ENCODE assay signal across 12 cellular contexts in the genomic region with DNA sequence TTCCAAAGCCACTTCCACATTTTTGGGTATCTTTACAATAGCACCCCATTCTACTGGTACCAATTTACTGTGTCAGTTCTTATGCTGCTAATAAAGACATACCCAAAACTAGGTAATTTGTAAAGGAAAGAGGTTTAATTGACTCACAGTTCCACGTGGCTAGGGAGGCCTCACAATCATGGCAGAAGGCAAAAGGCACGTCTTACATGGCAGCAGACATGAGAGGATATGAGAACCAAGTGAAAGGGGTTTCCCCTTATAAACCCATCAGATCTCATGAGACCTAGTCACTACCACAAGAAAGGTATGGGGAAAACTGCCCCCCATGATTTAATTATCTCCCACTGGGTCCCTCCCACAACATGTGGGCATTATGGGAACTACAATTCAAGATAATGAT. TPM values are rescaled to one million over a fixed set of nuclear protein-coding genes. Genes with fewer than 3 reads are reported as not detected.
A peak's percentile ranks its signal among the peaks of the same experiment; 100 is the strongest.
DNase-seq lines count a peak whose midpoint lies in the region; ATAC-seq, FAIRE-seq and TF ChIP-seq lines count a peak whose summit lies in the region.
"Not testable (repeated sequence)": the region's sequence is repeated elsewhere in the genome, so short reads cannot be mapped to it uniquely, and the experiment has no call there.
"Had no signal": no experiment of that assay in that cellular context is flagged by ENCODE, and none has a peak within 500 bp of the region (broad histone marks: within the 10 kb centered on the region; RNA-seq: fewer than 3 reads in every experiment).

No MANE protein-coding gene starts in this region.

- not testable (repeated sequence) for H2AFZ ChIP-seq in GM12878 (ENCODE audit: control insufficient read depth, low read depth, low read length)

- peaks cover 20% of the 10 kb centered on the region for H3K36me3 Mint-ChIP-seq in activated T-helper 17 cell treated with anti-CD3 and anti-CD28 coated beads, Interleukin-2, amount 50 U/mL, for 72 hours (ENCODE audit: low read depth)
- H3K36me3 Mint-ChIP-seq in activated naive CD8-positive, alpha-beta T cell = not testable (repeated sequence)

- WGBS in GM12878 (ENCODE audit: insufficient coverage, insufficient replicate concordance, low lambda C conversion rate, missing lambda C conversion rate) = 0% methylated on average over 2 of the region's 2 CpGs

- not testable (repeated sequence) for BruUV-seq in GM12878 (replicated peaks; lab: Mats Ljungman, UMichigan)

- not testable (repeated sequence) for H3K36me3 ChIP-seq in GM12878 (ENCODE audit: control insufficient read depth in 2 of 2, insufficient read depth in 2 of 2, low read length in 1 of 2)

- not testable (repeated sequence) for DNase-seq in GM12864 (ENCODE audit: low read depth); GM12878 (ENCODE audit: low read depth, low spot score)
- peak; percentile 37 for DNase-seq in activated CD4-positive, alpha-beta T cell treated with anti-CD3 and anti-CD28 coated beads for 48 hours
- DNase-seq in stimulated activated CD4-positive, alpha-beta T cell treated with anti-CD3 and anti-CD28 coated beads, Interleukin-1b, Interleukin-23, amount 100 ng/mL, for 48 hours = peak; percentile 33
- peak; percentile 38 for DNase-seq in stimulated activated naive CD8-positive, alpha-beta T cell treated with anti-CD3 and anti-CD28 coated beads, Interleukin-15, Interleukin-2, amounts not matched to agents 100 U/mL and 50 U/mL, for 24 hours

- H3K9me3 ChIP-seq in GM12878 (replicated peaks; ENCODE audit: control insufficient read depth, insufficient read depth, low read length) = peaks cover 18% of the 10 kb centered on the region

- not testable (repeated sequence) for H3K9ac ChIP-seq in GM12878 (ENCODE audit: control insufficient read depth, insufficient read depth, low read length)

- not testable (repeated sequence) for H3K4me1 ChIP-seq in GM12878 (ENCODE audit: control insufficient read depth, insufficient read depth, low read length)

- POLR2A ChIA-PET in GM12878 (lab: Charles Lee) = not testable (repeated sequence)

- H3K79me2 ChIP-seq in GM12878 (ENCODE audit: control insufficient read depth, insufficient read depth, low read length) = not testable (repeated sequence)

- FAIRE-seq in GM12878 (lab: Jason Lieb, UNC) = not testable (repeated sequence)

- not testable (repeated sequence) for H3K27ac ChIP-seq in GM12878 (ENCODE audit: control insufficient read depth, insufficient read depth)

- H3K4me3 ChIP-seq in GM12864 (ENCODE audit: low read depth, low read length); GM12878: not testable (repeated sequence)

- H3K4me1 Mint-ChIP-seq in activated T-helper 17 cell treated with anti-CD3 and anti-CD28 coated beads, Interleukin-2, amount 50 U/mL, for 72 hours = peaks cover 17% of the 10 kb centered on the region
- peaks cover 21% of the 10 kb centered on the region for H3K4me1 Mint-ChIP-seq in activated naive CD8-positive, alpha-beta T cell (ENCODE audit: low read depth)

- not testable (repeated sequence) for H3K27me3 ChIP-seq in GM12878 (replicated peaks in 1 of 2; ENCODE audit: control insufficient read depth in 2 of 2, insufficient read depth in 2 of 2, low read length in 1 of 2)

- H4K20me1 ChIP-seq in GM12878 (ENCODE audit: control insufficient read depth, insufficient read depth) = not testable (repeated sequence)

- peak overlapping the region; percentile 85 for H3K27ac Mint-ChIP-seq in activated T-helper 17 cell treated with anti-CD3 and anti-CD28 coated beads, Interleukin-2, amount 50 U/mL, for 72 hours
- peak overlapping the region; percentile 11 for H3K27ac Mint-ChIP-seq in activated naive CD8-positive, alpha-beta T cell

- H3K9me3 Mint-ChIP-seq in activated T-helper 17 cell treated with anti-CD3 and anti-CD28 coated beads, Interleukin-2, amount 50 U/mL, for 72 hours; activated naive CD8-positive, alpha-beta T cell (ENCODE audit: low read depth): not testable (repeated sequence)

- RAD21 ChIA-PET in GM12878 (lab: Charles Lee; ENCODE audit: unreplicated experiment) = interaction anchor here (1.2 kb wide), 1 partner anchor 114 kb away, joined by 4 read pairs; no protein-coding TSS in a partner anchor

- peak; percentile 29 for ATAC-seq in activated T-helper 17 cell treated with anti-CD3 and anti-CD28 coated beads, Interleukin-2, amount 50 U/mL, for 72 hours (replicated peaks)
- ATAC-seq in GM12878; stimulated activated naive CD8-positive, alpha-beta T cell treated with anti-CD3 and anti-CD28 coated beads, Interleukin-15, Interleukin-2, amounts not matched to agents 100 U/mL and 50 U/mL, for 24 hours: not testable (repeated sequence)

- H3K27me3 Mint-ChIP-seq in activated T-helper 17 cell treated with anti-CD3 and anti-CD28 coated beads, Interleukin-2, amount 50 U/mL, for 72 hours; activated naive CD8-positive, alpha-beta T cell: not testable (repeated sequence)

- intact Hi-C loops in GM12878 (cut with micrococcal nuclease; ENCODE audit: unreplicated experiment) = not testable (repeated sequence)

- TF ChIP-seq EP300 in GM12878 (IDR thresholded peaks at IDR 0.05; ENCODE audit: borderline replicate concordance in 1 of 2, control insufficient read depth in 1 of 2, low read depth in 2 of 2, low read length in 2 of 2) = not testable (repeated sequence)

- not testable (repeated sequence) for H3K4me2 ChIP-seq in GM12878 (ENCODE audit: control insufficient read depth, insufficient read depth)

- TF ChIP-seq RAD21 in GM12878 (IDR thresholded peaks at IDR 0.05; ENCODE audit: insufficient read depth, low read depth, low read length) = not testable (repeated sequence)

- TF ChIP-seq CTCF in GM12864 (IDR thresholded peaks at IDR 0.05; ENCODE audit: low read depth, low read length, missing control alignments) = peak; percentile 1
- not testable (repeated sequence) for TF ChIP-seq CTCF in GM12878 (IDR thresholded peaks at IDR 0.05 in 2 of 3, conservative IDR thresholded peaks at IDR 0.05 in 1 of 3; ENCODE audit: control insufficient read depth in 2 of 3, extremely low read depth in 1 of 3, insufficient read depth in 1 of 3, low read depth in 3 of 3, low read length in 3 of 3)

- in situ Hi-C loops in GM12878 (cut with MboI) = not testable (repeated sequence)

- CTCF ChIA-PET in GM12878 (lab: Yijun Ruan, JAX) = interaction anchor here (1.9 kb wide), 2 partner anchors 38 to 114 kb away, joined by 7 to 13 read pairs; no protein-coding TSS in a partner anchor

- SMC1A ChIA-PET in GM12878 (lab: Charles Lee; ENCODE audit: uncharacterized antibody, unreplicated experiment) = interaction anchor here (1.3 to 1.9 kb wide), 2 partner anchors 47 to 114 kb away, joined by 6 to 11 read pairs; partner anchors contain the start of gene IFIT2

- TF ChIP-seq POLR2A in GM12878 (IDR thresholded peaks at IDR 0.05; ENCODE audit: low read depth, low read length) = not testable (repeated sequence)

- H3K4me3 Mint-ChIP-seq in activated T-helper 17 cell treated with anti-CD3 and anti-CD28 coated beads, Interleukin-2, amount 50 U/mL, for 72 hours = peak overlapping the region; percentile 67
- peak overlapping the region; percentile 35 for H3K4me3 Mint-ChIP-seq in activated naive CD8-positive, alpha-beta T cell

RNA-seq across cellular contexts. Expression of gene LIPA, which starts 3.5 kb away (rescaled TPM):
- total RNA-seq in activated T-helper 17 cell treated with anti-CD3 and anti-CD28 coated beads, Interleukin-2, amount 50 U/mL, for 72 hours = 10 to 100 TPM; 26.4 to 68.5 TPM
- 17.4 and 21.2 TPM in 2 replicates for total RNA-seq in GM12878 (2013; cell fraction: nucleolus; rRNA removed)
- total RNA-seq in GM12878 (2014; rRNA removed) (33.0 and 44.9 TPM in 2 replicates), GM12878 (2014; rRNA removed; fragmentation: Illumina TruSeq; extraction: Trizol) (34.0 and 36.1 TPM in 2 replicates), GM12878 (2021) (32.3 and 33.8 TPM in 2 replicates)
- 23.6 TPM for polyA plus RNA-seq in GM12878 (2011; ENCODE audit: low read depth)
- polyA plus RNA-seq in GM12878 (2011; rRNA removed) (43.0 and 59.4 TPM in 2 replicates), GM12878 (2014; fragmentation: Illumina TruSeq; extraction: Trizol) (46.5 and 64.2 TPM in 2 replicates), GM12878 (2014; fragmentation: Nextera tagmentation; extraction: Ambion mirVana) (10 to 100 TPM; 36.0 to 45.2 TPM), GM12878 (2014; rRNA removed) (25.7 and 31.1 TPM in 2 replicates), GM12878 (2016; fragmentation: Nextera tagmentation; extraction: Ambion mirVana) (10 to 100 TPM; 44.1 to 50.3 TPM)
- polyA plus RNA-seq in GM12878 (2011; cell fraction: cytosol; rRNA removed) = 16.0 and 19.6 TPM in 2 replicates
- 9.3 and 14.8 TPM in 2 replicates for polyA plus RNA-seq in GM12878 (2011; cell fraction: nucleus; rRNA removed)
- polyA plus RNA-seq in GM12878 (2012) = 21.3 and 29.5 TPM in 2 replicates
- polyA minus RNA-seq in GM12878 (2011; rRNA and poly(A)+ RNA removed) = 28.2 and 37.3 TPM in 2 replicates
- polyA minus RNA-seq in GM12878 (2011; cell fraction: cytosol; rRNA and poly(A)+ RNA removed) = 7.7 and 9.6 TPM in 2 replicates
- polyA minus RNA-seq in GM12878 (2011; cell fraction: nucleus; rRNA and poly(A)+ RNA removed) = 3.4 and 5.4 TPM in 2 replicates

RNA-seq across cellular contexts. Expression of gene IFIT2, which starts 46.8 kb away (rescaled TPM):
- 1 to 10 TPM; 2.0 to 3.2 TPM for total RNA-seq in activated T-helper 17 cell treated with anti-CD3 and anti-CD28 coated beads, Interleukin-2, amount 50 U/mL, for 72 hours
- total RNA-seq in GM12878 (2013; cell fraction: nucleolus; rRNA removed) = 7.9 and 8.2 TPM in 2 replicates
- total RNA-seq in GM12878 (2014; rRNA removed) (5.2 and 6.8 TPM in 2 replicates), GM12878 (2014; rRNA removed; fragmentation: Illumina TruSeq; extraction: Trizol) (10.7 and 13.4 TPM in 2 replicates), GM12878 (2021) (7.1 and 9.0 TPM in 2 replicates)
- 6.5 TPM for polyA plus RNA-seq in GM12878 (2011; ENCODE audit: low read depth)
- polyA plus RNA-seq in GM12878 (2011; rRNA removed) (9.4 and 15.7 TPM in 2 replicates), GM12878 (2014; fragmentation: Illumina TruSeq; extraction: Trizol) (9.6 and 15.0 TPM in 2 replicates), GM12878 (2014; fragmentation: Nextera tagmentation; extraction: Ambion mirVana) (10 to 100 TPM; 11.8 to 14.8 TPM), GM12878 (2014; rRNA removed) (5.0 and 8.1 TPM in 2 replicates), GM12878 (2016; fragmentation: Nextera tagmentation; extraction: Ambion mirVana) (1 to 10 TPM; 9.8 to 9.9 TPM)
- polyA plus RNA-seq in GM12878 (2011; cell fraction: cytosol; rRNA removed) = 3.3 and 3.7 TPM in 2 replicates
- 3.8 and 4.6 TPM in 2 replicates for polyA plus RNA-seq in GM12878 (2011; cell fraction: nucleus; rRNA removed)
- polyA plus RNA-seq in GM12878 (2012) = 6.9 and 13.1 TPM in 2 replicates
- polyA minus RNA-seq in GM12878 (2011; rRNA and poly(A)+ RNA removed) = 5.8 and 7.8 TPM in 2 replicates
- polyA minus RNA-seq in GM12878 (2011; cell fraction: cytosol; rRNA and poly(A)+ RNA removed) = 1.9 and 2.1 TPM in 2 replicates
- 4.7 and 5.1 TPM in 2 replicates for polyA minus RNA-seq in GM12878 (2011; cell fraction: nucleus; rRNA and poly(A)+ RNA removed)

RNA-seq across cellular contexts. Expression of gene CH25H, which starts 48.0 kb away (rescaled TPM):
- total RNA-seq in activated T-helper 17 cell treated with anti-CD3 and anti-CD28 coated beads, Interleukin-2, amount 50 U/mL, for 72 hours = not detected
- not detected in 2 replicates for total RNA-seq in GM12878 (2013; cell fraction: nucleolus; rRNA removed)
- total RNA-seq in GM12878 (2014; rRNA removed) (not detected in 2 replicates), GM12878 (2014; rRNA removed; fragmentation: Illumina TruSeq; extraction: Trizol) (not detected in 2 replicates), GM12878 (2021) (not detected in 2 replicates)
- polyA plus RNA-seq in GM12878 (2011; ENCODE audit: low read depth) = not detected
- polyA plus RNA-seq in GM12878 (2011; rRNA removed) (not detected in 2 replicates), GM12878 (2014; fragmentation: Illumina TruSeq; extraction: Trizol) (not detected in 2 replicates), GM12878 (2014; fragmentation: Nextera tagmentation; extraction: Ambion mirVana) (not detected), GM12878 (2014; rRNA removed) (not detected in 2 replicates), GM12878 (2016; fragmentation: Nextera tagmentation; extraction: Ambion mirVana) (not detected)
- not detected in 2 replicates for polyA plus RNA-seq in GM12878 (2011; cell fraction: cytosol; rRNA removed)
- not detected in 2 replicates for polyA plus RNA-seq in GM12878 (2011; cell fraction: nucleus; rRNA removed)
- polyA plus RNA-seq in GM12878 (2012) = not detected in 2 replicates
- not detected in 2 replicates for polyA minus RNA-seq in GM12878 (2011; rRNA and poly(A)+ RNA removed)
- polyA minus RNA-seq in GM12878 (2011; cell fraction: cytosol; rRNA and poly(A)+ RNA removed) = not detected in 2 replicates
- polyA minus RNA-seq in GM12878 (2011; cell fraction: nucleus; rRNA and poly(A)+ RNA removed) = not detected in 2 replicates
- total RNA-seq: Calu3; CD4-positive, alpha-beta memory T cell; G401; H7 had no signal
- polyA plus RNA-seq: A549 had no signal
